Comparison of ENCODE assay signal across 1 cellular context in the genomic region with DNA sequence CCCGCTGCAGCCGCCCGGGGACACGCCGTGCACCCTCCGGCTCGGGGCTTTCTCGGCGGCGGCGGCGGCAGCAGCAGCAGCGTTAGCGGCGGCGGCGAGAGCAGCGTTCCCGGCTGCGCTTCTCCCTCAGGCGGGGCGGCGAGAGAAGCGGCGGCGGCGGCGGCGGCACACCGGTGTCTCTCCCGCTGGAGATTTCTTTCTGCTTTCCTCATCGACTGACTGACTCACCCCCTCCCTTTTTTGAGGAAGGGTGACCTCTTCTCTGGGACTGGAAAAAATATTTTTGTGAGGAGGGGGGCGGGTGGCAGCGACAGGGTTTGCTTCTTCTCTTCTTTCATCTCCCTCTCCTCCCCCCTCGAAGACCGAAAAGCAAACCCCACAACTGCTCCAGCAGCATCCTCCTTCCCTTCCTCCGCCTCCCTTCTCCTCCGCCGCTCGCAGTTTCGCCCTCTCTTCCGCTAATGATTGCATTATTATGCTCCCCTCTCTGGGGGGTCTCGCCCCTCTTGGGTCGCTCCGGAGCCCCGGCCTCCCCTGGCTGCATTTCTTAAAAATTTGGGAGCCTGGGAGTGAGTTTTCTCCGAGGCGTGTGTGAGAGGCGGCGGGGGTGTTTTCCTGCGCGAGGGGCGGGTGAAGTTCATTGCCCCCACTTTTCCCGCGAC.
TF ChIP-seq lines count a peak whose summit lies in the region.

No MANE protein-coding gene starts in this region.

TF ChIP-seq in HEK293, 187 proteins besides CTCF, POLR2A, EP300 and RAD21 (continued from another document and continues in another):
- TF ChIP-seq ZNF148 (tag by site-specific recombination; IDR thresholded peaks at IDR 0.05; ENCODE audit: borderline replicate concordance) (no peak), ZNF560 (tag by site-specific recombination; IDR thresholded peaks at IDR 0.05; ENCODE audit: borderline replicate concordance) (no peak), ZNF184 (tag by site-specific recombination; IDR thresholded peaks at IDR 0.05) (no peak), ZNF24 (tag by site-specific recombination; IDR thresholded peaks at IDR 0.05) (peak; percentile 58), KLF1 (tag by site-specific recombination; IDR thresholded peaks at IDR 0.05) (no peak; the same call in 1 of the 2 replicates), KLF10 (tag by site-specific recombination; IDR thresholded peaks at IDR 0.05) (no peak), ZNF596 (tag by site-specific recombination; IDR thresholded peaks at IDR 0.05) (no peak), ZNF140 (tag by site-specific recombination; IDR thresholded peaks at IDR 0.05) (no peak), ZNF266 (tag by site-specific recombination; IDR thresholded peaks at IDR 0.05; ENCODE audit: low read depth) (no peak), YY2 (tag by site-specific recombination; IDR thresholded peaks at IDR 0.05) (no peak), KLF9 (tag by site-specific recombination; IDR thresholded peaks at IDR 0.05; ENCODE audit: low read depth) (peak; percentile 40), ZNF830 (tag by site-specific recombination; IDR thresholded peaks at IDR 0.05; ENCODE audit: low read depth) (no peak), ZNF16 (tag by site-specific recombination; IDR thresholded peaks at IDR 0.05; ENCODE audit: low read depth) (no peak), ZIC2 (tag by site-specific recombination; IDR thresholded peaks at IDR 0.05) (no peak), ZNF223 (tag by site-specific recombination; IDR thresholded peaks at IDR 0.05) (no peak), ZNF302 (tag by site-specific recombination; IDR thresholded peaks at IDR 0.05; ENCODE audit: low read depth) (no peak), REPIN1 (tag by site-specific recombination; IDR thresholded peaks at IDR 0.05; ENCODE audit: low read depth) (no peak), ZNF211 (tag by site-specific recombination; IDR thresholded peaks at IDR 0.05; ENCODE audit: low read depth) (no peak)
- TF ChIP-seq, protein P1, sequence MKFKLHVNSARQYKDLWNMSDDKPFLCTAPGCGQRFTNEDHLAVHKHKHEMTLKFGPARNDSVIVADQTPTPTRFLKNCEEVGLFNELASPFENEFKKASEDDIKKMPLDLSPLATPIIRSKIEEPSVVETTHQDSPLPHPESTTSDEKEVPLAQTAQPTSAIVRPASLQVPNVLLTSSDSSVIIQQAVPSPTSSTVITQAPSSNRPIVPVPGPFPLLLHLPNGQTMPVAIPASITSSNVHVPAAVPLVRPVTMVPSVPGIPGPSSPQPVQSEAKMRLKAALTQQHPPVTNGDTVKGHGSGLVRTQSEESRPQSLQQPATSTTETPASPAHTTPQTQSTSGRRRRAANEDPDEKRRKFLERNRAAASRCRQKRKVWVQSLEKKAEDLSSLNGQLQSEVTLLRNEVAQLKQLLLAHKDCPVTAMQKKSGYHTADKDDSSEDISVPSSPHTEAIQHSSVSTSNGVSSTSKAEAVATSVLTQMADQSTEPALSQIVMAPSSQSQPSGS (tag by site-specific recombination; IDR thresholded peaks at IDR 0.05; ENCODE audit: low read depth): no peak
- TF ChIP-seq, protein P2, sequence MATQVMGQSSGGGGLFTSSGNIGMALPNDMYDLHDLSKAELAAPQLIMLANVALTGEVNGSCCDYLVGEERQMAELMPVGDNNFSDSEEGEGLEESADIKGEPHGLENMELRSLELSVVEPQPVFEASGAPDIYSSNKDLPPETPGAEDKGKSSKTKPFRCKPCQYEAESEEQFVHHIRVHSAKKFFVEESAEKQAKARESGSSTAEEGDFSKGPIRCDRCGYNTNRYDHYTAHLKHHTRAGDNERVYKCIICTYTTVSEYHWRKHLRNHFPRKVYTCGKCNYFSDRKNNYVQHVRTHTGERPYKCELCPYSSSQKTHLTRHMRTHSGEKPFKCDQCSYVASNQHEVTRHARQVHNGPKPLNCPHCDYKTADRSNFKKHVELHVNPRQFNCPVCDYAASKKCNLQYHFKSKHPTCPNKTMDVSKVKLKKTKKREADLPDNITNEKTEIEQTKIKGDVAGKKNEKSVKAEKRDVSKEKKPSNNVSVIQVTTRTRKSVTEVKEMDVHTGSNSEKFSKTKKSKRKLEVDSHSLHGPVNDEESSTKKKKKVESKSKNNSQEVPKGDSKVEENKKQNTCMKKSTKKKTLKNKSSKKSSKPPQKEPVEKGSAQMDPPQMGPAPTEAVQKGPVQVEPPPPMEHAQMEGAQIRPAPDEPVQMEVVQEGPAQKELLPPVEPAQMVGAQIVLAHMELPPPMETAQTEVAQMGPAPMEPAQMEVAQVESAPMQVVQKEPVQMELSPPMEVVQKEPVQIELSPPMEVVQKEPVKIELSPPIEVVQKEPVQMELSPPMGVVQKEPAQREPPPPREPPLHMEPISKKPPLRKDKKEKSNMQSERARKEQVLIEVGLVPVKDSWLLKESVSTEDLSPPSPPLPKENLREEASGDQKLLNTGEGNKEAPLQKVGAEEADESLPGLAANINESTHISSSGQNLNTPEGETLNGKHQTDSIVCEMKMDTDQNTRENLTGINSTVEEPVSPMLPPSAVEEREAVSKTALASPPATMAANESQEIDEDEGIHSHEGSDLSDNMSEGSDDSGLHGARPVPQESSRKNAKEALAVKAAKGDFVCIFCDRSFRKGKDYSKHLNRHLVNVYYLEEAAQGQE (tag by site-specific recombination; IDR thresholded peaks at IDR 0.05): no peak
- TF ChIP-seq, protein P3, sequence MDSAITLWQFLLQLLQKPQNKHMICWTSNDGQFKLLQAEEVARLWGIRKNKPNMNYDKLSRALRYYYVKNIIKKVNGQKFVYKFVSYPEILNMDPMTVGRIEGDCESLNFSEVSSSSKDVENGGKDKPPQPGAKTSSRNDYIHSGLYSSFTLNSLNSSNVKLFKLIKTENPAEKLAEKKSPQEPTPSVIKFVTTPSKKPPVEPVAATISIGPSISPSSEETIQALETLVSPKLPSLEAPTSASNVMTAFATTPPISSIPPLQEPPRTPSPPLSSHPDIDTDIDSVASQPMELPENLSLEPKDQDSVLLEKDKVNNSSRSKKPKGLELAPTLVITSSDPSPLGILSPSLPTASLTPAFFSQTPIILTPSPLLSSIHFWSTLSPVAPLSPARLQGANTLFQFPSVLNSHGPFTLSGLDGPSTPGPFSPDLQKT (IDR thresholded peaks at IDR 0.05; ENCODE audit: borderline replicate concordance, low read depth, low read length): no peak
- TF ChIP-seq, protein P4, sequence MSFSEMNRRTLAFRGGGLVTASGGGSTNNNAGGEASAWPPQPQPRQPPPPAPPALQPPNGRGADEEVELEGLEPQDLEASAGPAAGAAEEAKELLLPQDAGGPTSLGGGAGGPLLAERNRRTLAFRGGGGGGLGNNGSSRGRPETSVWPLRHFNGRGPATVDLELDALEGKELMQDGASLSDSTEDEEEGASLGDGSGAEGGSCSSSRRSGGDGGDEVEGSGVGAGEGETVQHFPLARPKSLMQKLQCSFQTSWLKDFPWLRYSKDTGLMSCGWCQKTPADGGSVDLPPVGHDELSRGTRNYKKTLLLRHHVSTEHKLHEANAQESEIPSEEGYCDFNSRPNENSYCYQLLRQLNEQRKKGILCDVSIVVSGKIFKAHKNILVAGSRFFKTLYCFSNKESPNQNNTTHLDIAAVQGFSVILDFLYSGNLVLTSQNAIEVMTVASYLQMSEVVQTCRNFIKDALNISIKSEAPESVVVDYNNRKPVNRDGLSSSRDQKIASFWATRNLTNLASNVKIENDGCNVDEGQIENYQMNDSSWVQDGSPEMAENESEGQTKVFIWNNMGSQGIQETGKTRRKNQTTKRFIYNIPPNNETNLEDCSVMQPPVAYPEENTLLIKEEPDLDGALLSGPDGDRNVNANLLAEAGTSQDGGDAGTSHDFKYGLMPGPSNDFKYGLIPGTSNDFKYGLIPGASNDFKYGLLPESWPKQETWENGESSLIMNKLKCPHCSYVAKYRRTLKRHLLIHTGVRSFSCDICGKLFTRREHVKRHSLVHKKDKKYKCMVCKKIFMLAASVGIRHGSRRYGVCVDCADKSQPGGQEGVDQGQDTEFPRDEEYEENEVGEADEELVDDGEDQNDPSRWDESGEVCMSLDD (tag by site-specific recombination; IDR thresholded peaks at IDR 0.05): no peak; the same call in 1 of the 2 replicates
- TF ChIP-seq, protein P5, sequence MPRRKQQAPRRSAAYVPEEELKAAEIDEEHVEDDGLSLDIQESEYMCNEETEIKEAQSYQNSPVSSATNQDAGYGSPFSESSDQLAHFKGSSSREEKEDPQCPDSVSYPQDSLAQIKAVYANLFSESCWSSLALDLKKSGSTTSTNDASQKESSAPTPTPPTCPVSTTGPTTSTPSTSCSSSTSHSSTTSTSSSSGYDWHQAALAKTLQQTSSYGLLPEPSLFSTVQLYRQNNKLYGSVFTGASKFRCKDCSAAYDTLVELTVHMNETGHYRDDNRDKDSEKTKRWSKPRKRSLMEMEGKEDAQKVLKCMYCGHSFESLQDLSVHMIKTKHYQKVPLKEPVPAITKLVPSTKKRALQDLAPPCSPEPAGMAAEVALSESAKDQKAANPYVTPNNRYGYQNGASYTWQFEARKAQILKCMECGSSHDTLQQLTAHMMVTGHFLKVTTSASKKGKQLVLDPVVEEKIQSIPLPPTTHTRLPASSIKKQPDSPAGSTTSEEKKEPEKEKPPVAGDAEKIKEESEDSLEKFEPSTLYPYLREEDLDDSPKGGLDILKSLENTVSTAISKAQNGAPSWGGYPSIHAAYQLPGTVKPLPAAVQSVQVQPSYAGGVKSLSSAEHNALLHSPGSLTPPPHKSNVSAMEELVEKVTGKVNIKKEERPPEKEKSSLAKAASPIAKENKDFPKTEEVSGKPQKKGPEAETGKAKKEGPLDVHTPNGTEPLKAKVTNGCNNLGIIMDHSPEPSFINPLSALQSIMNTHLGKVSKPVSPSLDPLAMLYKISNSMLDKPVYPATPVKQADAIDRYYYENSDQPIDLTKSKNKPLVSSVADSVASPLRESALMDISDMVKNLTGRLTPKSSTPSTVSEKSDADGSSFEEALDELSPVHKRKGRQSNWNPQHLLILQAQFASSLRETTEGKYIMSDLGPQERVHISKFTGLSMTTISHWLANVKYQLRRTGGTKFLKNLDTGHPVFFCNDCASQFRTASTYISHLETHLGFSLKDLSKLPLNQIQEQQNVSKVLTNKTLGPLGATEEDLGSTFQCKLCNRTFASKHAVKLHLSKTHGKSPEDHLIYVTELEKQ (tag by site-specific recombination; IDR thresholded peaks at IDR 0.05; ENCODE audit: borderline replicate concordance): no peak
- TF ChIP-seq, protein P6, sequence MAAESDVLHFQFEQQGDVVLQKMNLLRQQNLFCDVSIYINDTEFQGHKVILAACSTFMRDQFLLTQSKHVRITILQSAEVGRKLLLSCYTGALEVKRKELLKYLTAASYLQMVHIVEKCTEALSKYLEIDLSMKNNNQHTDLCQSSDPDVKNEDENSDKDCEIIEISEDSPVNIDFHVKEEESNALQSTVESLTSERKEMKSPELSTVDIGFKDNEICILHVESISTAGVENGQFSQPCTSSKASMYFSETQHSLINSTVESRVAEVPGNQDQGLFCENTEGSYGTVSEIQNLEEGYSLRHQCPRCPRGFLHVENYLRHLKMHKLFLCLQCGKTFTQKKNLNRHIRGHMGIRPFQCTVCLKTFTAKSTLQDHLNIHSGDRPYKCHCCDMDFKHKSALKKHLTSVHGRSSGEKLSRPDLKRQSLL (tag by site-specific recombination; IDR thresholded peaks at IDR 0.05): no peak
- TF ChIP-seq, protein P7, sequence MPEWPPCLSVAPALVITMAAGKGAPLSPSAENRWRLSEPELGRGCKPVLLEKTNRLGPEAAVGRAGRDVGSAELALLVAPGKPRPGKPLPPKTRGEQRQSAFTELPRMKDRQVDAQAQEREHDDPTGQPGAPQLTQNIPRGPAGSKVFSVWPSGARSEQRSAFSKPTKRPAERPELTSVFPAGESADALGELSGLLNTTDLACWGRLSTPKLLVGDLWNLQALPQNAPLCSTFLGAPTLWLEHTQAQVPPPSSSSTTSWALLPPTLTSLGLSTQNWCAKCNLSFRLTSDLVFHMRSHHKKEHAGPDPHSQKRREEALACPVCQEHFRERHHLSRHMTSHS (tag by site-specific recombination; IDR thresholded peaks at IDR 0.05): no peak
